ENCODE assay signal across 7 cellular contexts in the genomic region with DNA sequence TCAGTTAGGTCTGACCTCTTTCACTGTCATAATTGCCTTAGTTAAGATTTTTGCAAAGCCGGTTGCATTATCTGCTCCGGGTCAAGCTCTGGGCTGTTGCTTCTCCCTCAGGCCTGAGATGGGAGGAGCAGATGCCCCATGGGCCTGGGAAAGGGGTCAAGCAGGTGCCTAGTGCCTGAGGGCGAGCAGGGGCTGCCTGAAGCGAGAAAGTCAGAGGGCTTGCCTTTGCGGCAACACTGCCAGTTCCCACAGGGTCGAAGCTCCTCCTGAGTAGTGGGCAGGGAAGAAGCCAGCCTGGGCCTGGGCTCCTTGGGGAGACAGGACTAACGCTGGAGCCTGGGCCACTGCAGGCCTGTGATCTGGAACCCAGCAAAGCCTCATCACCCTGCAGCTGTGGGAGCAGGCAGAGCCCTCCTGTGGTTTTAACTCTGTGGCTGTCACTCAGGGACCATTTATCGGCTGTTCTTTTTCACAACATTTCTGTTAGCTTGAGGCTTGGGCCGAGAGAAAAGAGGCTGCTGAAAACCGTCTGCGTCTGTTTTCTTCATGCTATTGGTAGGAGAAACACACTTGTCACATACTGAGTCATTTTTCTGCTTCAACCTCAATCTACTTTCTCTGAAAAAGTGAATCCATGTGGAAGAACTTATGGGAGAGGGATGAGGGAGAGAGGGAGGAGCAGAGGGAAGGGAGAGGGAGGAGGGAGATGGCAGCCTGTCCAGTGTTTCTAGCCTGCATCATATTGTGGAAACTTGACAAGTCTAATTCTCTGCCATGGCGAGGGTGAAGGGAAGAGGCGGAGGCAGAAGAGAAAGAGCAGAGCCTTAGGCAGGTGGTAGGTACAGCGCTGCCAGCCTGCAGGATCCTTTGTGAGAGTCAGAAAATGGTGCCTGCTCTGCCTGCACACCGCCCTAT.
A peak's percentile ranks its signal among the peaks of the same experiment; 100 is the strongest.
DNase-seq lines count a peak whose midpoint lies in the region; ATAC-seq, FAIRE-seq and TF ChIP-seq lines count a peak whose summit lies in the region.

No MANE protein-coding gene starts in this region.

- CTCF ChIA-PET in activated CD8-positive, alpha-beta T cell treated with anti-CD3 and anti-CD28 coated beads, Interleukin-2, amount 10 ng/mL, durations not matched to agents 7 days and 5 days (lab: Charles Lee) = interaction anchor here (1.2 to 2.5 kb wide), 5 partner anchors 9 to 60 kb away, joined by 3 to 16 read pairs (median 6); no protein-coding TSS in a partner anchor

- no peaks in the 10 kb centered on the region for H3K9me3 ChIP-seq in KOPT-K1 (ENCODE audit: insufficient read depth, low read length, poor library complexity, severe bottlenecking)
- no peaks in the 10 kb centered on the region for H3K9me3 ChIP-seq in mucosa of descending colon

- H3K4me3 Mint-ChIP-seq in activated CD8-positive, alpha-beta T cell treated with anti-CD3 and anti-CD28 coated beads, Interleukin-2, amount 10 ng/mL, durations not matched to agents 7 days and 5 days = peak overlapping the region; percentile 73

- DNase-seq in activated CD8-positive, alpha-beta T cell treated with anti-CD3 and anti-CD28 coated beads, Interleukin-2, amount 10 ng/mL, durations not matched to agents 7 days and 5 days = peak; percentile 75
- DNase-seq in mucosa of descending colon (peak; percentile 35 to 57 (median 36)), midbrain (lab: John Stamatoyannopoulos, UW) (no peak), HTR-8/SVneo (ENCODE audit: insufficient read length, low spot score) (no peak), COLO829 (ENCODE audit: low spot score) (no peak)

- no peak for TF ChIP-seq CTCF in mucosa of descending colon (IDR thresholded peaks at IDR 0.05)

- ATAC-seq in GM19463 (IDR thresholded peaks at IDR 0.05; ENCODE audit: unreplicated experiment) (peak; percentile 53), mucosa of descending colon (peak; percentile 61)
- peak; percentile 86 for ATAC-seq in activated CD8-positive, alpha-beta T cell treated with anti-CD3 and anti-CD28 coated beads, Interleukin-2, amount 10 ng/mL, durations not matched to agents 7 days and 5 days

- POLR2A ChIA-PET in activated CD8-positive, alpha-beta T cell treated with anti-CD3 and anti-CD28 coated beads, Interleukin-2, amount 10 ng/mL, durations not matched to agents 7 days and 5 days (lab: Charles Lee) = interaction anchor here (0.5 to 1.2 kb wide), 6 partner anchors 10 to 70 kb away, joined by 3 to 5 read pairs (median 3); no protein-coding TSS in a partner anchor

- H3K27me3 Mint-ChIP-seq in activated CD8-positive, alpha-beta T cell treated with anti-CD3 and anti-CD28 coated beads, Interleukin-2, amount 10 ng/mL, durations not matched to agents 7 days and 5 days (ENCODE audit: low read depth) = no peaks in the 10 kb centered on the region

- peak overlapping the region; percentile 94 for H3K27ac Mint-ChIP-seq in activated CD8-positive, alpha-beta T cell treated with anti-CD3 and anti-CD28 coated beads, Interleukin-2, amount 10 ng/mL, durations not matched to agents 7 days and 5 days

- no peaks in the 10 kb centered on the region for H3K36me3 ChIP-seq in KOPT-K1 (ENCODE audit: insufficient read depth, low read length)
- H3K36me3 ChIP-seq in mucosa of descending colon (ENCODE audit: low read depth) = no peaks in the 10 kb centered on the region

- no peak overlapping the region for H3K4me3 ChIP-seq in mucosa of descending colon

- peaks cover 49% of the 10 kb centered on the region for H3K4me1 Mint-ChIP-seq in activated CD8-positive, alpha-beta T cell treated with anti-CD3 and anti-CD28 coated beads, Interleukin-2, amount 10 ng/mL, durations not matched to agents 7 days and 5 days (ENCODE audit: low read depth)

- intact Hi-C loops in mucosa of descending colon (cut with DNase I, micrococcal nuclease) = no loop called here

- no peaks in the 10 kb centered on the region for H3K9me3 Mint-ChIP-seq in activated CD8-positive, alpha-beta T cell treated with anti-CD3 and anti-CD28 coated beads, Interleukin-2, amount 10 ng/mL, durations not matched to agents 7 days and 5 days (ENCODE audit: insufficient read depth)

- peak overlapping the region; percentile 98 for H3K27ac ChIP-seq in KOPT-K1 (ENCODE audit: low read depth, low read length, poor library complexity, severe bottlenecking)

- no peak for FAIRE-seq in HTR-8/SVneo (lab: Jason Lieb, UNC)

- H3K4me1 ChIP-seq in mucosa of descending colon (ENCODE audit: low read depth) = no peaks in the 10 kb centered on the region

- H3K36me3 Mint-ChIP-seq in activated CD8-positive, alpha-beta T cell treated with anti-CD3 and anti-CD28 coated beads, Interleukin-2, amount 10 ng/mL, durations not matched to agents 7 days and 5 days (ENCODE audit: low read depth) = peaks cover 2% of the 10 kb centered on the region

Comparison
In these comparisons a context has a peak if more than half of its experiments do, and no peak if none do; other contexts are left out.
1. DNase-seq: peak in activated CD8-positive, alpha-beta T cell treated with anti-CD3 and anti-CD28 coated beads, Interleukin-2, amount 10 ng/mL, durations not matched to agents 7 days and 5 days (single experiment) and mucosa of descending colon (3 of 3); none in midbrain (single experiment), HTR-8/SVneo (single experiment) and COLO829 (single experiment).
2. Peak in every context shown above with its lines, with median percentiles within 50 percentile points of each other: ATAC-seq.